ENCODE assay signal across 17 cellular contexts in the genomic region with DNA sequence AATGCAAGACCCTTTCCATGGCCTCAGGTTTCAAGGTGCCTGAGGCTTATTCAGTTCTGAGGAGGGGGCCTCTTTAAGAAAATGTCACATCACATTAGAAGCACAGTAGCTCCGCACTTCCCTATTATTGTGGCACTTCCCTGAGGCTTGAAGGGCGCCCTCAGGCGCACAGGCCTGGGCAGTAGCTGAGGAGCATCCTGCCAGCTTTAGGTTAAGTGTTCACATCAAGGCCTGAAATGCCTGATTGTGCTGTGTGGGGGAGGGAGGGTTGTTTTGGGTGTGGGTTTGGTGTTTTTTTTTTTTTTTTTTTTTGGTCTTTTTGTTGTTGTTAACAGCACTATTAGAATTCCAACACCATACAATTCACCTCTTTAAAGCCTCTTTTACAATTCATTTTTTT.
DNase-seq lines count a peak whose midpoint lies in the region; ATAC-seq, FAIRE-seq and TF ChIP-seq lines count a peak whose summit lies in the region.
"Had no signal": no experiment of that assay in that cellular context is flagged by ENCODE, and none has a peak within 500 bp of the region (broad histone marks: within the 10 kb centered on the region; RNA-seq: fewer than 3 reads in every experiment).

No MANE protein-coding gene starts in this region.

- CTCF ChIA-PET in OCI-LY7 (lab: Charles Lee; ENCODE audit: unreplicated experiment): interaction anchor here (0.8 to 1.1 kb wide), 3 partner anchors 14 to 17 kb away, joined by 3 to 5 read pairs (median 3); no protein-coding TSS in a partner anchor

- no peak for FAIRE-seq in urothelium cell line (lab: Jason Lieb, UNC)

- H3K4me2 ChIP-seq in OCI-LY7 (ENCODE audit: low read length): peak overlapping the region; percentile 64

- peaks cover 4% of the 10 kb centered on the region for H3K9me3 Mint-ChIP-seq in osteocyte (ENCODE audit: unreplicated experiment)
- H3K9me3 Mint-ChIP-seq in activated naive CD4-positive, alpha-beta T cell treated with anti-CD3 and anti-CD28 coated beads, Interleukin-2, amount 50 U/mL, for 72 hours: peaks cover 0 to 6% of the 10 kb centered on the region in 2 donors
- H3K9me3 Mint-ChIP-seq: activated naive CD8-positive, alpha-beta T cell treated with anti-CD3 and anti-CD28 coated beads, Interleukin-2, amount 50 U/mL, for 24 hours had no signal

- H4K20me1 ChIP-seq in OCI-LY7 (ENCODE audit: insufficient read depth, low read length): no peaks in the 10 kb centered on the region

- POLR2A ChIA-PET in OCI-LY7 (lab: Charles Lee): interaction anchor here (0.6 to 9.3 kb wide), 10 partner anchors 16 to 1645 kb away, joined by 3 to 163 read pairs (median 6); a partner anchor contains a TSS

- no peak overlapping the region for H3K4me3 Mint-ChIP-seq in osteocyte (ENCODE audit: unreplicated experiment)
- H3K4me3 Mint-ChIP-seq: activated naive CD8-positive, alpha-beta T cell treated with anti-CD3 and anti-CD28 coated beads, Interleukin-2, amount 50 U/mL, for 24 hours had no signal

- BruUV-seq in OCI-LY7 (replicated peaks; lab: Mats Ljungman, UMichigan): no TSS peak

- peak overlapping the region; percentile 95 for H3K27ac ChIP-seq in OCI-LY7 (ENCODE audit: low read depth, low read length, poor library complexity, severe bottlenecking)
- H3K27ac ChIP-seq: neutrophil, VCaP had no signal

- H3K4me1 ChIP-seq in OCI-LY7 (ENCODE audit: insufficient read depth, low read length, poor library complexity, severe bottlenecking): peaks cover 61% of the 10 kb centered on the region

- no peak for ATAC-seq in activated naive CD4-positive, alpha-beta T cell treated with anti-CD3 and anti-CD28 coated beads, Interleukin-2, amount 50 U/mL, for 72 hours
- ATAC-seq: activated naive CD8-positive, alpha-beta T cell treated with anti-CD3 and anti-CD28 coated beads, Interleukin-2, amount 50 U/mL, for 24 hours; HCT116; left ventricle myocardium superior had no signal

- peak; percentile 40; the same call in 1 of the 3 replicates for TF ChIP-seq CTCF in GM12872 (IDR thresholded peaks at IDR 0.05; ENCODE audit: insufficient read depth, low read depth, low read length)
- TF ChIP-seq CTCF in LNCaP clone FGC (IDR thresholded peaks at IDR 0.05; ENCODE audit: control insufficient read depth, extremely low read depth, insufficient read depth): peak; percentile 17; the same call in 1 of the 2 replicates
- peak; percentile 84 for TF ChIP-seq CTCF in OCI-LY7 (conservative IDR thresholded peaks at IDR 0.05; ENCODE audit: low read length)
- TF ChIP-seq CTCF in osteocyte (IDR thresholded peaks at IDR 0.05): no peak

- no peak overlapping the region for H2AFZ ChIP-seq in OCI-LY7 (ENCODE audit: low read length)

- H3K36me3 Mint-ChIP-seq in osteocyte (ENCODE audit: unreplicated experiment): peaks cover 26% of the 10 kb centered on the region
- H3K36me3 Mint-ChIP-seq in activated naive CD4-positive, alpha-beta T cell treated with anti-CD3 and anti-CD28 coated beads, Interleukin-2, amount 50 U/mL, for 72 hours: peaks cover 0 to 10% of the 10 kb centered on the region in 2 donors

- no peak overlapping the region for H3K4me3 ChIP-seq in LNCaP clone FGC (ENCODE audit: low read depth, low read length)
- no peak overlapping the region for H3K4me3 ChIP-seq in OCI-LY7 (ENCODE audit: low read depth, low read length, poor library complexity, severe bottlenecking)

- H3K27ac Mint-ChIP-seq in osteocyte (ENCODE audit: unreplicated experiment): no peak overlapping the region
- H3K27ac Mint-ChIP-seq in activated naive CD4-positive, alpha-beta T cell treated with anti-CD3 and anti-CD28 coated beads, Interleukin-2, amount 50 U/mL, for 72 hours: no peak overlapping the region
- H3K27ac Mint-ChIP-seq: activated naive CD8-positive, alpha-beta T cell treated with anti-CD3 and anti-CD28 coated beads, Interleukin-2, amount 50 U/mL, for 24 hours had no signal

- peaks cover 29% of the 10 kb centered on the region for H3K4me1 Mint-ChIP-seq in osteocyte (ENCODE audit: unreplicated experiment)

- H3K9me2 ChIP-seq in OCI-LY7 (ENCODE audit: insufficient read depth, low read length): no peaks in the 10 kb centered on the region

- intact Hi-C loops in OCI-LY7 (cut with micrococcal nuclease; ENCODE audit: unreplicated experiment): loop anchor here (1.0 to 5.0 kb wide), 5 partner anchors 63 to 769 kb away; a partner anchor contains a TSS

- H3K27me3 Mint-ChIP-seq in osteocyte (ENCODE audit: unreplicated experiment): no peaks in the 10 kb centered on the region

- no peak for DNase-seq in LNCaP clone FGC (ENCODE audit: low read depth)
- DNase-seq in OCI-LY7 (ENCODE audit: low spot score): peak; percentile 85
- peak; percentile 42 for DNase-seq in medulla oblongata (ENCODE audit: extremely low spot score)
- no peak for DNase-seq in HuH-7.5 (ENCODE audit: low spot score)
- no peak for DNase-seq in osteocyte (ENCODE audit: extremely low spot score, unreplicated experiment)
- DNase-seq in urothelium cell line (ENCODE audit: low spot score): no peak
- DNase-seq in activated naive CD4-positive, alpha-beta T cell treated with anti-CD3 and anti-CD28 coated beads, Interleukin-2, amount 50 U/mL, for 72 hours (ENCODE audit: low spot score in 2 of 2): no peak
- DNase-seq: activated naive CD8-positive, alpha-beta T cell treated with anti-CD3 and anti-CD28 coated beads, Interleukin-2, amount 50 U/mL, for 24 hours; Caco-2; head of caudate nucleus; left ventricle myocardium superior; NCI-H2029 treated with DMSO at 0.1 percent for 48 hours; trophoblast cell had no signal

- no peaks in the 10 kb centered on the region for H3K9me3 ChIP-seq in OCI-LY7 (ENCODE audit: low read length)
- H3K9me3 ChIP-seq: Caco-2, neutrophil had no signal

- peaks cover 39% of the 10 kb centered on the region for H3K36me3 ChIP-seq in OCI-LY7 (ENCODE audit: insufficient read depth, low read length)
- H3K36me3 ChIP-seq: neutrophil had no signal

- no peaks in the 10 kb centered on the region; the same call in 1 of the 2 replicates for H3K79me2 ChIP-seq in OCI-LY7 (ENCODE audit: insufficient read depth, low read depth, low read length)

Comparison
In these comparisons a context has a peak if more than half of its experiments do, and no peak if none do; other contexts are left out.
1. DNase-seq: peak in OCI-LY7 (single experiment) and medulla oblongata (single experiment); none in LNCaP clone FGC (single experiment), HuH-7.5 (single experiment), osteocyte (single experiment), urothelium cell line (single experiment) and activated naive CD4-positive, alpha-beta T cell treated with anti-CD3 and anti-CD28 coated beads, Interleukin-2, amount 50 U/mL, for 72 hours (0 of 2).